In the genomic region with DNA sequence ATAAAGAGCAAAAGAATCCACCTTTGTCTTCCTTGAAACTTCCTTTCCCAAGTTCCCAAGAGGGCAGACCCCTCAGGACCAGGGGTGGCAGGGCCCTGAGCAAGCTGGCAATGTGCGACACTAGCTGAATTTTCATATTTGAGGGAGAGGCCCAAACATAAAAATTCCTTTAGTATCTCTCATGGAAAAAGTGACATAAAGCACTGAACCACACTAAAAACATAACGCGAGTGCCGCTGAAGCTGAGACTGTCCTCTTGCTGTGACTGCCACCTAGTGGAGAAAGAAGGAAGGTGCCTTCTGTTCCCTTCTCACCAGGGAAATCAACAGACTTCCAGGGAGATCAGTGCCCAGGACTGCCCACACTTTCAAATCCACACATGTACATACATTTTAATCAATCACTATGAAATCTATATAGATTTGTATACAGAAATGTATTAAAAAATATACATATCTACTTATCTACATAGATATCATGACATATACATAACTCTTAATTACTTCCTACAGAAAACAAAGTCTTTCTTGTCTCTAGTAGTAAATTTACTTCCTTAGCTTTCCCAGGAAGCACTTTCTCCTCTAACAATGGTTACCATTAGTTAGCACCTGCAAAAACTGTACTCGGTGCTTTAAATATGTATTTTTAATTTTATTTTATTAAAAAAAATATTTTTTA, we compare ENCODE assay signal across 8 cellular contexts. TPM values are rescaled to one million over a fixed set of nuclear protein-coding genes. Genes with fewer than 3 reads are reported as not detected.
DNase-seq lines count a peak whose midpoint lies in the region; ATAC-seq, FAIRE-seq and TF ChIP-seq lines count a peak whose summit lies in the region.

No MANE protein-coding gene starts in this region.

- H3K9ac ChIP-seq in kidney (ENCODE audit: low read length in 2 of 2): peak overlapping the region in 1 of 2 donors; percentile 34

- intact Hi-C loops in kidney (cut with DNase I): loop anchor here (10.0 kb wide), 1 partner anchor 139 kb away; no protein-coding TSS in a partner anchor

- H3K27ac ChIP-seq in kidney (ENCODE audit: low read depth in 2 of 2, low read length in 2 of 2): peak overlapping the region; percentile 39 to 71

- DNase-seq in Caki2 (ENCODE audit: low read depth) (peak; percentile 76), NCI-H226 (peak; percentile 55), kidney (no peak)
- peak; percentile 67 for DNase-seq in central memory CD4-positive, alpha-beta T cell
- peak; percentile 10 to 39 for DNase-seq in stimulated activated CD4-positive, alpha-beta T cell treated with anti-CD3 and anti-CD28 coated beads, Interleukin-15, amount 100 ng/mL, for 1 hour (ENCODE audit: low read depth in 1 of 2, low spot score in 1 of 2)

- in situ Hi-C loops in Caki2 (cut with HindIII; ENCODE audit: low pct_unique_long_range_greater_than_20kb, low sequenced_read_pairs): no loop called here

- peaks cover 7 to 10% of the 10 kb centered on the region in 2 donors for H3K4me1 ChIP-seq in kidney (ENCODE audit: control insufficient read depth in 1 of 2, insufficient read depth in 1 of 2, low read depth in 1 of 2, low read length in 2 of 2)

- no peak overlapping the region for H3K4me3 ChIP-seq in kidney (ENCODE audit: low read length in 2 of 2)

- ATAC-seq in HG02870 (IDR thresholded peaks at IDR 0.05; ENCODE audit: unreplicated experiment) (peak; percentile 50), HG03280 (IDR thresholded peaks at IDR 0.05; ENCODE audit: unreplicated experiment) (no peak)
- ATAC-seq in activated CD4-positive, CD25-positive, alpha-beta regulatory T cell treated with anti-CD3 and anti-CD28 coated beads, Interleukin-2, amount 50 U/mL, for 24 hours: peak; percentile 71 to 88

- peaks cover 48 to 55% of the 10 kb centered on the region in 2 donors for H3K36me3 ChIP-seq in kidney (ENCODE audit: control insufficient read depth in 1 of 2, insufficient read depth in 2 of 2, low read length in 2 of 2)

- peak; percentile 89 for FAIRE-seq in kidney (lab: Jason Lieb, UNC)

- peak; percentile 96 for TF ChIP-seq CTCF in kidney (IDR thresholded peaks at IDR 0.05; ENCODE audit: borderline replicate concordance, extremely low read depth, insufficient read depth)

- no peaks in the 10 kb centered on the region for H3K9me3 ChIP-seq in kidney (ENCODE audit: control insufficient read depth in 1 of 2, low read length in 2 of 2)

RNA-seq across cellular contexts. Expression of a gene that starts 53.8 kb away (rescaled TPM):
- 6.6 and 8.7 TPM in 2 replicates for total RNA-seq in Caki2 (2014; rRNA removed; shearing (Covaris generic); ENCODE audit: low replicate concordance)
- 32.5 TPM for total RNA-seq in kidney
- 3.6 TPM for polyA plus RNA-seq in kidney (ENCODE audit: insufficient read depth, low read depth, low replicate concordance)
